ENCODE assay signal across 12 cellular contexts in the genomic region with DNA sequence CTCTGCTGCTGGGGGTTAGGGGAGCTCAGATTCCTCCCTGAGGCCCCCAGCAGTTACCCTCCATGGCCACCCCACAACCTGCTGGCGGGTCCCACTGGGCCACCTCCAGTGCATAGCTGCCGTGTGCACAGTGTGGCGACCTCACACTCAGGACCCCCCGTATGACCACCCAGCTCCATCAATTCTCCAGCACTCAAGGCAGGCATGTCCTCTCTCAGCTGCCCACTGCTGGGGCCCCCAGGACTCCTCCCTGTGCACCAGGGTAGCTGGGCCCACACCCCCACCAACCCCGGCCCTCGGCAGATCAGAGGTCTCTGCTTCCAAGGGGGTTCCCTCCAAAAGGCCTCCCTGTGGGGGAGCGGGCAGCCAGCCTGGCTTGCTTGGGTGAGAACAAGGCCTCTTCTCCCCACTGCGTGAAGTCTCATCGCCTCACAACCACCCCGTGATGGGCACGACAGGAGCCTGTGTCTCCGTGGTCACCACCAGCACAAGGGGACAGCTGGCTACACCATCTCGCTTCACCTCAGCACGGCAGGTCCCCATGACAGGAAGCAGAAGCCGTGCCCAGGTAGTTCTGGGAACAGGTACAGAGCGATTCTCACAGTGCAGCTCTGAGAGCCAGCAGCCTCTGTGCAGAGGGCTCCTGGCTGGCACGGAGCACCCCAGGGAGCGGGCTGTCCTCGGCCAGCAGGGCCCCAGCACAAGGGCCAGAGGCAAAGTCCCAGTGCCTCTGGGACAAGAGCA. TPM values are rescaled to one million over a fixed set of nuclear protein-coding genes. Genes with fewer than 3 reads are reported as not detected.
A peak's percentile ranks its signal among the peaks of the same experiment; 100 is the strongest.
DNase-seq lines count a peak whose midpoint lies in the region; ATAC-seq, FAIRE-seq and TF ChIP-seq lines count a peak whose summit lies in the region.
"Had no signal": no experiment of that assay in that cellular context is flagged by ENCODE, and none has a peak within 500 bp of the region (broad histone marks: within the 10 kb centered on the region; RNA-seq: fewer than 3 reads in every experiment).

No MANE protein-coding gene starts in this region.

- no peak for FAIRE-seq in GM19239 (lab: Jason Lieb, UNC)

- H3K18ac ChIP-seq in trophoblast cell (ENCODE audit: low read length) = no peak overlapping the region

- no peak overlapping the region for H2BK5ac ChIP-seq in trophoblast cell (ENCODE audit: low read depth, low read length, poor library complexity)

- peak; percentile 21 for DNase-seq in SK-N-SH
- peak; percentile 1 for DNase-seq in GM19239 (ENCODE audit: insufficient read length, low spot score)
- no peak for DNase-seq in effector memory CD4-positive, alpha-beta T cell
- DNase-seq in trophoblast cell = no peak
- no peak for DNase-seq in LoVo (ENCODE audit: low spot score)
- no peak for DNase-seq in iPS-NIHi11 (ENCODE audit: low spot score)
- DNase-seq: activated T-cell treated with anti-CD3 and anti-CD28 coated beads, Interleukin-2, amount 50 U/mL, for 4 hours; CD4-positive, alpha-beta memory T cell had no signal

- no peak overlapping the region for H2AFZ ChIP-seq in SK-N-SH (ENCODE audit: low read depth)
- no peak overlapping the region for H2AFZ ChIP-seq in trophoblast cell (ENCODE audit: insufficient read depth, low read length, poor library complexity)
- H2AFZ ChIP-seq: parathyroid adenoma had no signal

- H3K9me2 ChIP-seq in SK-N-SH = no peaks in the 10 kb centered on the region

- H4K91ac ChIP-seq in trophoblast cell (ENCODE audit: low read depth, low read length) = no peak overlapping the region

- H3F3A ChIP-seq in SK-N-SH (replicated peaks; ENCODE audit: insufficient read depth) = peaks cover 10% of the 10 kb centered on the region

- no peaks in the 10 kb centered on the region for H4K20me1 ChIP-seq in SK-N-SH (ENCODE audit: insufficient read depth)

- H3K9ac ChIP-seq in SK-N-SH = no peak overlapping the region
- peak overlapping the region; percentile 11 for H3K9ac ChIP-seq in trophoblast cell (ENCODE audit: low read length)
- H3K9ac ChIP-seq: parathyroid adenoma had no signal

- no peak for TF ChIP-seq CTCF in SK-N-SH (IDR thresholded peaks at IDR 0.05)

- no peaks in the 10 kb centered on the region for H3K27me3 ChIP-seq in SK-N-SH (ENCODE audit: insufficient read depth)
- no peaks in the 10 kb centered on the region for H3K27me3 ChIP-seq in effector memory CD4-positive, alpha-beta T cell (replicated peaks; ENCODE audit: control insufficient read depth, insufficient read depth, low read length, poor library complexity, severe bottlenecking)
- no peaks in the 10 kb centered on the region for H3K27me3 ChIP-seq in trophoblast cell (ENCODE audit: insufficient read depth, low read length)

- H2BK12ac ChIP-seq in trophoblast cell (ENCODE audit: low read length) = no peak overlapping the region

- peaks cover 0 to 41% of the 10 kb centered on the region in 2 experiments for H3K36me3 ChIP-seq in SK-N-SH (replicated peaks in 1 of 2; ENCODE audit: control insufficient read depth in 1 of 2, insufficient read depth in 2 of 2, low read length in 1 of 2)
- peaks cover 24% of the 10 kb centered on the region for H3K36me3 ChIP-seq in effector memory CD4-positive, alpha-beta T cell (ENCODE audit: control insufficient read depth, insufficient read depth, low read length)
- H3K36me3 ChIP-seq in trophoblast cell (ENCODE audit: control insufficient read depth in 1 of 2, insufficient read depth in 2 of 2, low read length in 2 of 2) = peaks cover 32 to 34% of the 10 kb centered on the region in 2 experiments

- H4K12ac ChIP-seq in trophoblast cell (ENCODE audit: low read depth, low read length) = no peak overlapping the region

- H3K27ac ChIP-seq in SK-N-SH (ENCODE audit: low read depth in 2 of 2, low read length in 1 of 2) (no peak overlapping the region), trophoblast cell (ENCODE audit: low read depth, low read length) (no peak overlapping the region)
- H3K27ac ChIP-seq in effector memory CD4-positive, alpha-beta T cell (ENCODE audit: insufficient read depth, low read length, poor library complexity, severe bottlenecking) = peak overlapping the region; percentile 24
- H3K27ac ChIP-seq: 22Rv1, parathyroid adenoma had no signal

- no peak for TF ChIP-seq RAD21 in SK-N-SH (IDR thresholded peaks at IDR 0.05; ENCODE audit: low read length)

- H3K4me3 ChIP-seq in SK-N-SH (ENCODE audit: low read depth in 2 of 2, low read length in 1 of 2) = no peak overlapping the region
- H3K4me3 ChIP-seq in effector memory CD4-positive, alpha-beta T cell (ENCODE audit: insufficient read depth, low read depth, low read length, poor library complexity, severe bottlenecking) = no peak overlapping the region
- H3K4me3 ChIP-seq in trophoblast cell (ENCODE audit: low read depth, low read length) = no peak overlapping the region

- H3K9me3 ChIP-seq in SK-N-SH = no peaks in the 10 kb centered on the region
- no peaks in the 10 kb centered on the region for H3K9me3 ChIP-seq in effector memory CD4-positive, alpha-beta T cell (ENCODE audit: control insufficient read depth, low read length)
- H3K9me3 ChIP-seq in trophoblast cell (ENCODE audit: insufficient read depth, low read depth, low read length) = peaks cover 4% of the 10 kb centered on the region

- peaks cover 6% of the 10 kb centered on the region for H3K79me1 ChIP-seq in trophoblast cell (ENCODE audit: low read length)

- H3K23ac ChIP-seq in trophoblast cell (ENCODE audit: low read length) = no peak overlapping the region

- TF ChIP-seq EP300 in SK-N-SH (IDR thresholded peaks at IDR 0.05; ENCODE audit: borderline replicate concordance in 1 of 2, low read depth in 1 of 2, low read length in 1 of 2) = no peak

- H3K79me2 ChIP-seq in SK-N-SH (ENCODE audit: insufficient read depth) = peaks cover 3% of the 10 kb centered on the region; the same call in 1 of the 2 replicates
- peaks cover 3% of the 10 kb centered on the region for H3K79me2 ChIP-seq in trophoblast cell (ENCODE audit: control insufficient read depth, insufficient read depth, low read length, poor library complexity)
- H3K79me2 ChIP-seq: parathyroid adenoma had no signal

- WGBS in SK-N-SH (ENCODE audit: low lambda C conversion rate) = 90% methylated on average over 10 of the region's 19 CpGs
- WGBS in trophoblast cell (ENCODE audit: extremely low coverage, insufficient coverage, insufficient read length) = no CpG with 5 or more reads among the region's 19 CpGs

- ATAC-seq in SK-N-SH treated with all-trans-retinoic acid at 6 μM for 48 hours = no peak
- ATAC-seq in HG02798 (IDR thresholded peaks at IDR 0.05; ENCODE audit: poor library complexity, unreplicated experiment) = no peak
- ATAC-seq: activated T-cell treated with anti-CD3 and anti-CD28 coated beads, Interleukin-2, amount 50 U/mL, for 4 hours had no signal

- no peak overlapping the region for H3K4ac ChIP-seq in trophoblast cell (ENCODE audit: low read depth, low read length)

- H2AK5ac ChIP-seq in trophoblast cell (ENCODE audit: low read length) = no peak overlapping the region

- no peak overlapping the region for H2BK120ac ChIP-seq in trophoblast cell (ENCODE audit: insufficient read depth, low read length, poor library complexity)

- H4K8ac ChIP-seq in trophoblast cell (ENCODE audit: low read depth, low read length) = no peak overlapping the region

- H3K4me1 ChIP-seq in SK-N-SH (ENCODE audit: control insufficient read depth in 1 of 2, insufficient read depth in 2 of 2, low read depth in 1 of 2, low read length in 1 of 2) = peaks cover 0 to 2% of the 10 kb centered on the region in 2 experiments; a peak in 2 of 4 replicates
- H3K4me1 ChIP-seq in effector memory CD4-positive, alpha-beta T cell (ENCODE audit: control insufficient read depth, insufficient read depth, low read length, poor library complexity, severe bottlenecking) = no peaks in the 10 kb centered on the region
- H3K4me1 ChIP-seq in trophoblast cell (ENCODE audit: control insufficient read depth in 1 of 2, insufficient read depth in 2 of 2, low read length in 2 of 2) = no peaks in the 10 kb centered on the region
- H3K4me1 ChIP-seq: parathyroid adenoma had no signal

- no peak overlapping the region for H3K4me2 ChIP-seq in SK-N-SH
- no peak overlapping the region for H3K4me2 ChIP-seq in trophoblast cell (ENCODE audit: low read length)

- CTCF ChIA-PET in SK-N-SH (lab: Yijun Ruan, JAX) = no interaction called here

- POLR2A ChIA-PET in SK-N-SH (lab: Yijun Ruan, JAX) = no interaction called here

- H3K14ac ChIP-seq in trophoblast cell (ENCODE audit: low read length) = no peak overlapping the region

TF ChIP-seq in SK-N-SH, 30 proteins besides CTCF, POLR2A, EP300 and RAD21 (continues in another document):
- TF ChIP-seq ELF1 (IDR thresholded peaks at IDR 0.05) = no peak
- TF ChIP-seq TEAD4 (IDR thresholded peaks at IDR 0.05; ENCODE audit: borderline replicate concordance, insufficient read depth) = no peak
- TF ChIP-seq NFIC (IDR thresholded peaks at IDR 0.05; ENCODE audit: borderline replicate concordance) = no peak

TF ChIP-seq in SK-N-SH treated with all-trans-retinoic acid at 6 μM for 48 hours, 23 proteins besides CTCF, POLR2A, EP300 and RAD21:
- TF ChIP-seq TCF4 (CRISPR knock-in tag; IDR thresholded peaks at IDR 0.05; ENCODE audit: borderline replicate concordance) (no peak), ARNTL (CRISPR knock-in tag; IDR thresholded peaks at IDR 0.05; ENCODE audit: borderline replicate concordance, low read depth) (no peak)

RNA-seq across cellular contexts. Expression of a gene that starts 4.6 kb away (rescaled TPM):
- 6.3 and 6.4 TPM in 2 replicates for polyA plus RNA-seq in SK-N-SH (2012; rRNA removed)
- 4.0 and 4.4 TPM in 2 replicates for polyA plus RNA-seq in SK-N-SH (2012; cell fraction: cytosol; rRNA removed)
- 15.3 and 15.8 TPM in 2 replicates for polyA plus RNA-seq in SK-N-SH (2012; cell fraction: nucleus; rRNA removed)
- 13.2 and 13.7 TPM in 2 replicates for polyA plus RNA-seq in trophoblast cell (2013)

RNA-seq across cellular contexts. Expression of a gene that starts 4.6 kb away (rescaled TPM):
- 0.67 and 1.2 TPM in 2 replicates for polyA plus RNA-seq in SK-N-SH (2012; rRNA removed)
- 0.31 and 0.38 TPM in 2 replicates for polyA plus RNA-seq in SK-N-SH (2012; cell fraction: cytosol; rRNA removed)
- 4.2 and 4.9 TPM in 2 replicates for polyA plus RNA-seq in SK-N-SH (2012; cell fraction: nucleus; rRNA removed)
- polyA plus RNA-seq in trophoblast cell (2013) = 1.2 and 1.5 TPM in 2 replicates

RNA-seq across cellular contexts. Expression of a gene that starts 15.4 kb away (rescaled TPM):
- 38.6 and 42.2 TPM in 2 replicates for polyA plus RNA-seq in SK-N-SH (2012; rRNA removed)
- 17.3 and 28.2 TPM in 2 replicates for polyA plus RNA-seq in SK-N-SH (2012; cell fraction: cytosol; rRNA removed)
- polyA plus RNA-seq in SK-N-SH (2012; cell fraction: nucleus; rRNA removed) = 58.8 and 62.0 TPM in 2 replicates
- polyA plus RNA-seq in trophoblast cell (2013) = 33.2 and 33.5 TPM in 2 replicates

Comparison
In these comparisons a context has a peak if more than half of its experiments do, and no peak if none do; other contexts are left out.
1. DNase-seq: peak in SK-N-SH (single experiment) and GM19239 (single experiment); none in effector memory CD4-positive, alpha-beta T cell (0 of 3), trophoblast cell (0 of 2), LoVo (single experiment) and iPS-NIHi11 (single experiment).